ENCODE assay signal across 10 cellular contexts in genomic region chr2:74080346-74080745, GRCh38.
DNase-seq lines count a peak whose midpoint lies in the region; ATAC-seq and TF ChIP-seq lines count a peak whose summit lies in the region.
"Had no signal": no experiment of that assay in that cellular context is flagged by ENCODE, and none has a peak within 500 bp of the region (broad histone marks: within the 10 kb centered on the region; RNA-seq: fewer than 3 reads in every experiment).

No MANE protein-coding gene starts in this region.

- H3K4me3 ChIP-seq in DND-41 (ENCODE audit: low read depth in 1 of 2, low read length in 2 of 2) (no peak overlapping the region), gastroesophageal sphincter (peak overlapping the region in 1 of 2 donors; percentile 23)

- H3K27ac ChIP-seq in DND-41 (ENCODE audit: low read length) (no peak overlapping the region), gastroesophageal sphincter (peak overlapping the region in 3 of 4 donors; percentile 24 to 66 (median 50))
- H3K27ac ChIP-seq: epithelial cell of prostate had no signal

- H3K4me2 ChIP-seq in DND-41 (ENCODE audit: insufficient read depth, low read length), result no peak overlapping the region

- H3K27me3 ChIP-seq in DND-41 (ENCODE audit: insufficient read depth, low read length, poor library complexity), result no peaks in the 10 kb centered on the region
- no peaks in the 10 kb centered on the region for H3K27me3 ChIP-seq in gastroesophageal sphincter

- CTCF ChIA-PET in HEK293T (lab: Yijun Ruan, JAX), result interaction anchor here (0.7 kb wide), 1 partner anchor 729 kb away, joined by 3 read pairs; no protein-coding TSS in a partner anchor

- no peak overlapping the region for H3K9ac ChIP-seq in DND-41 (ENCODE audit: low read depth, low read length)

- no peak for ATAC-seq in DND-41 (ENCODE audit: insufficient read depth, low read depth)
- ATAC-seq in GM21390 (IDR thresholded peaks at IDR 0.05; ENCODE audit: unreplicated experiment), result peak; percentile 30
- ATAC-seq in gastroesophageal sphincter, result peak; percentile 60
- ATAC-seq: activated CD8-positive, alpha-beta T cell treated with anti-CD3 and anti-CD28 coated beads for 36 hours had no signal

- DNase-seq in DND-41, result no peak
- DNase-seq in HT-29 (ENCODE audit: low spot score), result peak; percentile 8
- DNase-seq in NCI-H524 treated with DMSO at 0.1 percent for 48 hours (lab: John Stamatoyannopoulos, UW), result no peak
- DNase-seq in activated T-cell treated with anti-CD3 and anti-CD28 coated beads, Interleukin-2, amount 50 U/mL, for 1 hour, result no peak
- no peak for DNase-seq in HEK293T (ENCODE audit: extremely low spot score)
- DNase-seq in activated gamma-delta T cell (lab: John Stamatoyannopoulos, UW), result no peak
- DNase-seq: activated CD8-positive, alpha-beta T cell treated with anti-CD3 and anti-CD28 coated beads for 36 hours had no signal

- WGBS in gastroesophageal sphincter (ENCODE audit: low coverage in 1 of 2), 2 donors, result 60% methylated on average over 1 of the region's 10 CpGs; no CpG with 5 or more reads in 1 of the 2 donors

- TF ChIP-seq CTCF in DND-41 (IDR thresholded peaks at IDR 0.05; ENCODE audit: borderline replicate concordance, extremely low read depth, low read length, poor library complexity, severe bottlenecking) (peak; percentile 32), gastroesophageal sphincter (IDR thresholded peaks at IDR 0.05) (peak in 3 of 4 experiments; percentile 37 to 55 (median 46))

- H3K79me2 ChIP-seq in DND-41 (ENCODE audit: insufficient read depth, low read length), result peaks cover 12% of the 10 kb centered on the region

- H3K9me3 ChIP-seq in DND-41 (ENCODE audit: insufficient read depth, low read length, severe bottlenecking), result no peaks in the 10 kb centered on the region
- no peaks in the 10 kb centered on the region for H3K9me3 ChIP-seq in gastroesophageal sphincter

- TF ChIP-seq EP300 in gastroesophageal sphincter (IDR thresholded peaks at IDR 0.05), result no peak

- H3K4me1 ChIP-seq in DND-41 (ENCODE audit: insufficient read depth, low read length), result no peaks in the 10 kb centered on the region
- peaks cover 0 to 22% (median 0%) of the 10 kb centered on the region in 3 donors for H3K4me1 ChIP-seq in gastroesophageal sphincter

- no peak overlapping the region for H2AFZ ChIP-seq in DND-41 (ENCODE audit: low read depth, low read length)

- H3K36me3 ChIP-seq in DND-41 (ENCODE audit: insufficient read depth, low read length), result peaks cover 79% of the 10 kb centered on the region
- H3K36me3 ChIP-seq in gastroesophageal sphincter, result peaks cover 0 to 36% of the 10 kb centered on the region in 2 donors

- no peak for TF ChIP-seq POLR2A in gastroesophageal sphincter (IDR thresholded peaks at IDR 0.05)

- POLR2A ChIA-PET in HEK293T (lab: Yijun Ruan, JAX), result no interaction called here

- H4K20me1 ChIP-seq in DND-41 (ENCODE audit: insufficient read depth, low read length), result peaks cover 23% of the 10 kb centered on the region

TF ChIP-seq in HEK293T, 16 proteins besides CTCF, POLR2A, EP300 and RAD21:
- TF ChIP-seq SUZ12 (IDR thresholded peaks at IDR 0.05) (no peak), FOXA1 (IDR thresholded peaks at IDR 0.05) (no peak), SP1 (IDR thresholded peaks at IDR 0.05) (no peak), ZNF384 (IDR thresholded peaks at IDR 0.05) (no peak), FOXK2 (IDR thresholded peaks at IDR 0.05) (no peak), PKNOX1 (IDR thresholded peaks at IDR 0.05) (no peak), BHLHE40 (IDR thresholded peaks at IDR 0.05; ENCODE audit: borderline replicate concordance) (no peak), L3MBTL2 (conservative IDR thresholded peaks at IDR 0.05) (no peak), TARDBP (IDR thresholded peaks at IDR 0.05) (no peak), LEF1 (IDR thresholded peaks at IDR 0.05; ENCODE audit: borderline replicate concordance) (no peak), HDGF (IDR thresholded peaks at IDR 0.05; ENCODE audit: borderline replicate concordance) (no peak), FOXM1 (IDR thresholded peaks at IDR 0.05; ENCODE audit: borderline replicate concordance) (no peak), ELF4 (IDR thresholded peaks at IDR 0.05) (no peak), NFRKB (IDR thresholded peaks at IDR 0.05) (no peak)
TF ChIP-seq in HEK293T: peak in this region for 0.
